12 cellular contexts compared by ENCODE assay signal in genomic region chr7:2079332-2080068, GRCh38.
DNase-seq lines count a peak whose midpoint lies in the region; ATAC-seq and TF ChIP-seq lines count a peak whose summit lies in the region.
"Had no signal": no experiment of that assay in that cellular context is flagged by ENCODE, and none has a peak within 500 bp of the region (broad histone marks: within the 10 kb centered on the region; RNA-seq: fewer than 3 reads in every experiment).

No MANE protein-coding gene starts in this region.

- H3K36me3 ChIP-seq in BE2C: peaks cover 5% of the 10 kb centered on the region; the same call in 1 of the 2 replicates

- H3K9me3 ChIP-seq in BE2C: no peaks in the 10 kb centered on the region
- H3K9me3 ChIP-seq: suprapubic skin had no signal

- peaks cover 46% of the 10 kb centered on the region for H3K4me1 ChIP-seq in BE2C
- H3K4me1 ChIP-seq: suprapubic skin had no signal

- DNase-seq in BE2C: peak; percentile 73
- peak; percentile 65 to 92 for DNase-seq in HL-60 (ENCODE audit: low read depth in 1 of 2, low spot score in 1 of 2)
- peak; percentile 59 for DNase-seq in SK-N-DZ (ENCODE audit: low spot score)
- peak in 1 of 2 donors; percentile 54 for DNase-seq in left colon
- no peak for DNase-seq in NCI-H510A (lab: John Stamatoyannopoulos, UW)
- no peak for DNase-seq in NCI-H1105 treated with DMSO at 0.1 percent for 48 hours (lab: John Stamatoyannopoulos, UW)
- DNase-seq: activated naive CD4-positive, alpha-beta T cell; central memory CD4-positive, alpha-beta T cell; NCI-H1092 treated with DMSO at 0.1 percent for 48 hours had no signal

- H3K27ac ChIP-seq in HL-60 (replicated peaks): peak overlapping the region; percentile 78
- H3K27ac ChIP-seq: suprapubic skin had no signal

- intact Hi-C loops in left colon (cut with DNase I, micrococcal nuclease): no loop called here

- no peaks in the 10 kb centered on the region for H3K27me3 ChIP-seq in BE2C
- H3K27me3 ChIP-seq in HL-60 (ENCODE audit: insufficient read depth, poor library complexity, severe bottlenecking): no peaks in the 10 kb centered on the region
- H3K27me3 ChIP-seq: suprapubic skin had no signal

- no peak for TF ChIP-seq CTCF in BE2C (IDR thresholded peaks at IDR 0.05; ENCODE audit: low read depth, low read length)
- no peak for TF ChIP-seq CTCF in HL-60 (IDR thresholded peaks at IDR 0.05; ENCODE audit: insufficient read depth, low read length)

- peak overlapping the region; percentile 36 for H3K4me3 ChIP-seq in BE2C (ENCODE audit: low read depth, low read length)
- peak overlapping the region; percentile 24 for H3K4me3 ChIP-seq in HL-60 (replicated peaks; ENCODE audit: insufficient read depth, low read length)
- H3K4me3 ChIP-seq: suprapubic skin had no signal

- ATAC-seq in left colon: peak; percentile 91
- ATAC-seq in HG03378 (IDR thresholded peaks at IDR 0.05; ENCODE audit: unreplicated experiment): no peak
- no peak for ATAC-seq in GM21576 (IDR thresholded peaks at IDR 0.05; ENCODE audit: unreplicated experiment)

Comparison
In these comparisons a context has a peak if more than half of its experiments do, and no peak if none do; other contexts are left out.
1. DNase-seq: peak in BE2C (single experiment), HL-60 (2 of 2) and SK-N-DZ (single experiment); none in NCI-H510A (single experiment) and NCI-H1105 treated with DMSO at 0.1 percent for 48 hours (single experiment).